ENCODE assay signal across 7 cellular contexts in the genomic region with DNA sequence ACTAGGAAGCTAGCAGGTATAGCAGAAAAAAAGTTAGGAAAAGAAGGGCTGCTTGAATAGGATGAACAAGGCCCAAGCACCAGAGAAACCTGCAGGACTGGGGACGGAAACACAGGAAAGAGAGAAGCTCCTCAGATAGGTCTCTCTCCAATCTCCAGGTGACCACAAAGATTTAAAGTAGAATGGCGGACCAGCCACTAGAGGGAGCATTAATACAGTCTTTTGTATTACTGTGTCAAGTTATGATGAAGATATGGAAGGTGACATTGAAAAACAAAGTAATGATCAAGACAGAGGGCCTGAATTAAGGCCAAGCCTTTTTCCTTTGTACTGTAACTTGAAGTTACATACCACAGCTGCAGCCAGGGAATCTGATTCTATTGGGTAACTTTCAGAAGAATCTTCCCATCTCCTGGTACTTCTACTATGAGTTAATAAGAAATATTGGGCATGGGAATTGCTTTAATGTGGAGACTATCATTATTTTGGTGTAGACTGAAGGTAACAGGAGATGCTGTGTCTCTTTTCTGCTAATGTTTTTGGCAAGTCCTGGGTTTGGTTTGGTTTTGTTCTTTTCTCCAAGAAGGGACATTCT. TPM values are rescaled to one million over a fixed set of nuclear protein-coding genes. Genes with fewer than 3 reads are reported as not detected.
DNase-seq lines count a peak whose midpoint lies in the region; ATAC-seq lines count a peak whose summit lies in the region.

No MANE protein-coding gene starts in this region.

- peak; percentile 81 for ATAC-seq in GM21423 (IDR thresholded peaks at IDR 0.05; ENCODE audit: unreplicated experiment)

- H3K27me3 Mint-ChIP-seq in immature natural killer cell (ENCODE audit: low read depth in 3 of 3) = peaks cover 0 to 1% (median 0%) of the 10 kb centered on the region in 3 donors

- H3K4me1 Mint-ChIP-seq in immature natural killer cell = peaks cover 72 to 79% of the 10 kb centered on the region in 2 donors

- H3K9me3 Mint-ChIP-seq in immature natural killer cell = no peaks in the 10 kb centered on the region

- H3K4me3 ChIP-seq in adipocyte (ENCODE audit: low read length) = no peak overlapping the region

- no peaks in the 10 kb centered on the region for H3K9me3 ChIP-seq in adipocyte (ENCODE audit: control insufficient read depth, low read length)

- DNase-seq in GM03348 (ENCODE audit: low spot score) (peak; percentile 57), HPDE6-E6E7 (ENCODE audit: extremely low spot score) (peak; percentile 32), SKM-1 (lab: John Stamatoyannopoulos, UW; ENCODE audit: unreplicated experiment) (peak; percentile 63), adipocyte (ENCODE audit: low read depth) (peak; percentile 70), immature natural killer cell (peak; percentile 70 to 72 (median 71))
- DNase-seq in stimulated activated CD4-positive, alpha-beta T cell treated with anti-CD3 and anti-CD28 coated beads, Interleukin-4, amount 100 ng/mL, for 48 hours (ENCODE audit: low read depth in 2 of 2) = peak; percentile 38 to 56

- no peaks in the 10 kb centered on the region for H3K27me3 ChIP-seq in adipocyte (replicated peaks; ENCODE audit: control insufficient read depth, insufficient read depth, low read length)

- no peak overlapping the region for H3K9ac ChIP-seq in adipocyte (ENCODE audit: low read length)

- peaks cover 2% of the 10 kb centered on the region for H3K4me1 ChIP-seq in adipocyte (ENCODE audit: control insufficient read depth, insufficient read depth, low read length)

- H3K4me3 Mint-ChIP-seq in immature natural killer cell = peak overlapping the region; percentile 1 to 67 (median 7)

- no peaks in the 10 kb centered on the region for H3K36me3 ChIP-seq in adipocyte (ENCODE audit: control insufficient read depth, insufficient read depth, low read length, severe bottlenecking)

- peak overlapping the region; percentile 46 to 91 (median 80) for H3K27ac Mint-ChIP-seq in immature natural killer cell

- peaks cover 8 to 17% (median 10%) of the 10 kb centered on the region in 3 donors for H3K36me3 Mint-ChIP-seq in immature natural killer cell

RNA-seq across cellular contexts. Expression of a gene that starts 33.8 kb away (rescaled TPM):
- polyA plus RNA-seq in immature natural killer cell = not detected

RNA-seq across cellular contexts. Expression of a gene that starts 44.9 kb away (rescaled TPM):
- polyA plus RNA-seq in immature natural killer cell = not detected

RNA-seq across cellular contexts. Expression of a gene that starts 54.8 kb away (rescaled TPM):
- polyA plus RNA-seq in immature natural killer cell = 10 to 100 TPM in 2 of 3 donors, 1 to 10 TPM in 1; 4.6 to 17.0 (median 13.7) TPM
